ENCODE assay signal across 1 cellular context in the genomic region with DNA sequence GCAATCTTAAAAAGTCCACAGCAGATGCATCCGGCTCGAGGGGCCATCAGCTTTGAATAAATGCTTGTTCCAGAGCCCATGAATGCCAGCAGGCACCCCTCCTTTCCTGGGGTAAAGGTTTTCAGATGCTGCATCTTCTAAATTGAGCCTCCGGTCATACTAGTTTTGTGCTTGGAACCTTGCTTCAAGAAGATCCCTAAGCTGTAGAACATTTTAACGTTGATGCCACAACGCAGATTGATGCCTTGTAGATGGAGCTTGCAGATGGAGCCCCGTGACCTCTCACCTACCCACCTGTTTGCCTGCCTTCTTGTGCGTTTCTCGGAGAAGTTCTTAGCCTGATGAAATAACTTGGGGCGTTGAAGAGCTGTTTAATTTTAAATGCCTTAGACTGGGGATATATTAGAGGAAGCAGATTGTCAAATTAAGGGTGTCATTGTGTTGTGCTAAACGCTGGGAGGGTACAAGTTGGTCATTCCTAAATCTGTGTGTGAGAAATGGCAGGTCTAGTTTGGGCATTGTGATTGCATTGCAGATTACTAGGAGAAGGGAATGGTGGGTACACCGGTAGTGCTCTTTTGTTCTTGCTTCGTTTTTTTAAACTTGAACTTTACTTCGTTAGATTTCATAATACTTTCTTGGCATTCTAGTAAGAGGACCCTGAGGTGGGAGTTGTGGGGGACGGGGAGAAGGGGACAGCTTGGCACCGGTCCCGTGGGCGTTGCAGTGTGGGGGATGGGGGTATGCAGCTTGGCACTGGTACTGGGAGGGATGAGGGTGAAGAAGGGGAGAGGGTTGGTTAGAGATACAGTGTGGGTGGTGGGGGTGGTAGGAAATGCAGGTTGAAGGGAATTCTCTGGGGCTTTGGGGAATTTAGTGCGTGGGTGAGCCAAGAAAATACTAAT.
TF ChIP-seq lines count a peak whose summit lies in the region.

No MANE protein-coding gene starts in this region.

TF ChIP-seq in K562, 482 proteins besides CTCF, POLR2A, EP300 and RAD21 (continued from another document and continues in another):
- TF ChIP-seq, protein P1, sequence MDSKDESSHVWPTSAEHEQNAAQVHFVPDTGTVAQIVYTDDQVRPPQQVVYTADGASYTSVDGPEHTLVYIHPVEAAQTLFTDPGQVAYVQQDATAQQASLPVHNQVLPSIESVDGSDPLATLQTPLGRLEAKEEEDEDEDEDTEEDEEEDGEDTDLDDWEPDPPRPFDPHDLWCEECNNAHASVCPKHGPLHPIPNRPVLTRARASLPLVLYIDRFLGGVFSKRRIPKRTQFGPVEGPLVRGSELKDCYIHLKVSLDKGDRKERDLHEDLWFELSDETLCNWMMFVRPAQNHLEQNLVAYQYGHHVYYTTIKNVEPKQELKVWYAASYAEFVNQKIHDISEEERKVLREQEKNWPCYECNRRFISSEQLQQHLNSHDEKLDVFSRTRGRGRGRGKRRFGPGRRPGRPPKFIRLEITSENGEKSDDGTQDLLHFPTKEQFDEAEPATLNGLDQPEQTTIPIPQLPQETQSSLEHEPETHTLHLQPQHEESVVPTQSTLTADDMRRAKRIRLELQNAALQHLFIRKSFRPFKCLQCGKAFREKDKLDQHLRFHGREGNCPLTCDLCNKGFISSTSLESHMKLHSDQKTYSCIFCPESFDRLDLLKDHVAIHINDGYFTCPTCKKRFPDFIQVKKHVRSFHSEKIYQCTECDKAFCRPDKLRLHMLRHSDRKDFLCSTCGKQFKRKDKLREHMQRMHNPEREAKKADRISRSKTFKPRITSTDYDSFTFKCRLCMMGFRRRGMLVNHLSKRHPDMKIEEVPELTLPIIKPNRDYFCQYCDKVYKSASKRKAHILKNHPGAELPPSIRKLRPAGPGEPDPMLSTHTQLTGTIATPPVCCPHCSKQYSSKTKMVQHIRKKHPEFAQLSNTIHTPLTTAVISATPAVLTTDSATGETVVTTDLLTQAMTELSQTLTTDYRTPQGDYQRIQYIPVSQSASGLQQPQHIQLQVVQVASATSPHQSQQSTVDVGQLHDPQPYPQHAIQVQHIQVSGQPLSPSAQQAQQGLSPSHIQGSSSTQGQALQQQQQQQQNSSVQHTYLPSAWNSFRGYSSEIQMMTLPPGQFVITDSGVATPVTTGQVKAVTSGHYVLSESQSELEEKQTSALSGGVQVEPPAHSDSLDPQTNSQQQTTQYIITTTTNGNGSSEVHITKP (IDR thresholded peaks at IDR 0.05; ENCODE audit: partially characterized antibody): no peak
- no peak for TF ChIP-seq JUNB (CRISPR knock-in tag; conservative IDR thresholded peaks at IDR 0.05)
- TF ChIP-seq, protein P2, sequence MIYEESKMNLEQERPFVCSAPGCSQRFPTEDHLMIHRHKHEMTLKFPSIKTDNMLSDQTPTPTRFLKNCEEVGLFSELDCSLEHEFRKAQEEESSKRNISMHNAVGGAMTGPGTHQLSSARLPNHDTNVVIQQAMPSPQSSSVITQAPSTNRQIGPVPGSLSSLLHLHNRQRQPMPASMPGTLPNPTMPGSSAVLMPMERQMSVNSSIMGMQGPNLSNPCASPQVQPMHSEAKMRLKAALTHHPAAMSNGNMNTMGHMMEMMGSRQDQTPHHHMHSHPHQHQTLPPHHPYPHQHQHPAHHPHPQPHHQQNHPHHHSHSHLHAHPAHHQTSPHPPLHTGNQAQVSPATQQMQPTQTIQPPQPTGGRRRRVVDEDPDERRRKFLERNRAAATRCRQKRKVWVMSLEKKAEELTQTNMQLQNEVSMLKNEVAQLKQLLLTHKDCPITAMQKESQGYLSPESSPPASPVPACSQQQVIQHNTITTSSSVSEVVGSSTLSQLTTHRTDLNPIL (CRISPR knock-in tag; IDR thresholded peaks at IDR 0.05): peak; percentile 62
- TF ChIP-seq, protein P3, sequence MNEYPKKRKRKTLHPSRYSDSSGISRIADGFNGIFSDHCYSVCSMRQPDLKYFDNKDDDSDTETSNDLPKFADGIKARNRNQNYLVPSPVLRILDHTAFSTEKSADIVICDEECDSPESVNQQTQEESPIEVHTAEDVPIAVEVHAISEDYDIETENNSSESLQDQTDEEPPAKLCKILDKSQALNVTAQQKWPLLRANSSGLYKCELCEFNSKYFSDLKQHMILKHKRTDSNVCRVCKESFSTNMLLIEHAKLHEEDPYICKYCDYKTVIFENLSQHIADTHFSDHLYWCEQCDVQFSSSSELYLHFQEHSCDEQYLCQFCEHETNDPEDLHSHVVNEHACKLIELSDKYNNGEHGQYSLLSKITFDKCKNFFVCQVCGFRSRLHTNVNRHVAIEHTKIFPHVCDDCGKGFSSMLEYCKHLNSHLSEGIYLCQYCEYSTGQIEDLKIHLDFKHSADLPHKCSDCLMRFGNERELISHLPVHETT (CRISPR knock-in tag; conservative IDR thresholded peaks at IDR 0.05 in 1 of 2, IDR thresholded peaks at IDR 0.05 in 1 of 2): no peak
- TF ChIP-seq CAMTA2 (CRISPR knock-in tag; conservative IDR thresholded peaks at IDR 0.05): no peak
- TF ChIP-seq GATAD2B (IDR thresholded peaks at IDR 0.05; ENCODE audit: borderline replicate concordance): no peak
- TF ChIP-seq ELF2 (CRISPR knock-in tag; IDR thresholded peaks at IDR 0.05): no peak
- no peak for TF ChIP-seq KLF16 (IDR thresholded peaks at IDR 0.05)
- TF ChIP-seq RBM25 (IDR thresholded peaks at IDR 0.05; ENCODE audit: low read depth, low read length, severe bottlenecking): no peak
- TF ChIP-seq, protein P4, sequence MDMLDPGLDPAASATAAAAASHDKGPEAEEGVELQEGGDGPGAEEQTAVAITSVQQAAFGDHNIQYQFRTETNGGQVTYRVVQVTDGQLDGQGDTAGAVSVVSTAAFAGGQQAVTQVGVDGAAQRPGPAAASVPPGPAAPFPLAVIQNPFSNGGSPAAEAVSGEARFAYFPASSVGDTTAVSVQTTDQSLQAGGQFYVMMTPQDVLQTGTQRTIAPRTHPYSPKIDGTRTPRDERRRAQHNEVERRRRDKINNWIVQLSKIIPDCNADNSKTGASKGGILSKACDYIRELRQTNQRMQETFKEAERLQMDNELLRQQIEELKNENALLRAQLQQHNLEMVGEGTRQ (CRISPR knock-in tag; IDR thresholded peaks at IDR 0.05): no peak
- TF ChIP-seq KAT8 (IDR thresholded peaks at IDR 0.05; ENCODE audit: low read depth): no peak
- no peak for TF ChIP-seq ZNF175 (CRISPR knock-in tag; IDR thresholded peaks at IDR 0.05; ENCODE audit: low read depth)
- TF ChIP-seq MAFG (tag; conservative IDR thresholded peaks at IDR 0.05): no peak
- TF ChIP-seq, protein P5, sequence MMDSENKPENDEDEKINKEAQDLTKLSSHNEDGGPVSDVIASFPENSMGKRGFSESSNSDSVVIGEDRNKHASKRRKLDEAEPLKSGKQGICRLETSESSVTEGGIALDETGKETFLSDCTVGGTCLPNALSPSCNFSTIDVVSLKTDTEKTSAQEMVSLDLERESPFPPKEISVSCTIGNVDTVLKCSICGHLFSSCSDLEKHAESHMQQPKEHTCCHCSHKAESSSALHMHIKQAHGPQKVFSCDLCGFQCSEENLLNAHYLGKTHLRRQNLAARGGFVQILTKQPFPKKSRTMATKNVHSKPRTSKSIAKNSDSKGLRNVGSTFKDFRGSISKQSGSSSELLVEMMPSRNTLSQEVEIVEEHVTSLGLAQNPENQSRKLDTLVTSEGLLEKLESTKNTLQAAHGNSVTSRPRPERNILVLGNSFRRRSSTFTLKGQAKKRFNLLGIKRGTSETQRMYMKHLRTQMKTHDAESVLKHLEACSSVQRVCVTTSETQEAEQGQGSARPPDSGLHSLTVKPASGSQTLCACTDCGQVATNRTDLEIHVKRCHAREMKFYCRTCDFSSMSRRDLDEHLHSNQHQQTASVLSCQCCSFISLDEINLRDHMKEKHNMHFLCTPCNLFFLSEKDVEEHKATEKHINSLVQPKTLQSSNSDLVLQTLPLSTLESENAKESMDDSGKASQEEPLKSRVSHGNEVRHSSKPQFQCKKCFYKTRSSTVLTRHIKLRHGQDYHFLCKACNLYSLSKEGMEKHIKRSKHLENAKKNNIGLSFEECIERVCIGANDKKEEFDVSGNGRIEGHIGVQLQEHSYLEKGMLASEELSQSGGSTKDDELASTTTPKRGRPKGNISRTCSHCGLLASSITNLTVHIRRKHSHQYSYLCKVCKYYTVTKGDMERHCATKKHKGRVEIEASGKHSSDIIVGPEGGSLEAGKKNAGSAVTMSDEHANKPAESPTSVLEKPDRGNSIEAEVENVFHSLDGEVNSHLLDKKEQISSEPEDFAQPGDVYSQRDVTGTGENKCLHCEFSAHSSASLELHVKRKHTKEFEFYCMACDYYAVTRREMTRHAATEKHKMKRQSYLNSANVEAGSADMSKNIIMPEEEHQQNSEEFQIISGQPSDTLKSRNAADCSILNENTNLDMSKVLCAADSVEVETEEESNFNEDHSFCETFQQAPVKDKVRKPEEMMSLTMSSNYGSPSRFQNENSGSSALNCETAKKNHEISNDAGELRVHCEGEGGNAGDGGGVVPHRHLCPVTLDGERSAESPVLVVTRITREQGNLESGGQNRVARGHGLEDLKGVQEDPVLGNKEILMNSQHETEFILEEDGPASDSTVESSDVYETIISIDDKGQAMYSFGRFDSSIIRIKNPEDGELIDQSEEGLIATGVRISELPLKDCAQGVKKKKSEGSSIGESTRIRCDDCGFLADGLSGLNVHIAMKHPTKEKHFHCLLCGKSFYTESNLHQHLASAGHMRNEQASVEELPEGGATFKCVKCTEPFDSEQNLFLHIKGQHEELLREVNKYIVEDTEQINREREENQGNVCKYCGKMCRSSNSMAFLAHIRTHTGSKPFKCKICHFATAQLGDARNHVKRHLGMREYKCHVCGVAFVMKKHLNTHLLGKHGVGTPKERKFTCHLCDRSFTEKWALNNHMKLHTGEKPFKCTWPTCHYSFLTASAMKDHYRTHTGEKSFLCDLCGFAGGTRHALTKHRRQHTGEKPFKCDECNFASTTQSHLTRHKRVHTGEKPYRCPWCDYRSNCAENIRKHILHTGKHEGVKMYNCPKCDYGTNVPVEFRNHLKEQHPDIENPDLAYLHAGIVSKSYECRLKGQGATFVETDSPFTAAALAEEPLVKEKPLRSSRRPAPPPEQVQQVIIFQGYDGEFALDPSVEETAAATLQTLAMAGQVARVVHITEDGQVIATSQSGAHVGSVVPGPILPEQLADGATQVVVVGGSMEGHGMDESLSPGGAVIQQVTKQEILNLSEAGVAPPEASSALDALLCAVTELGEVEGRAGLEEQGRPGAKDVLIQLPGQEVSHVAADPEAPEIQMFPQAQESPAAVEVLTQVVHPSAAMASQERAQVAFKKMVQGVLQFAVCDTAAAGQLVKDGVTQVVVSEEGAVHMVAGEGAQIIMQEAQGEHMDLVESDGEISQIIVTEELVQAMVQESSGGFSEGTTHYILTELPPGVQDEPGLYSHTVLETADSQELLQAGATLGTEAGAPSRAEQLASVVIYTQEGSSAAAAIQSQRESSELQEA (IDR thresholded peaks at IDR 0.05; ENCODE audit: low read depth): no peak
- no peak for TF ChIP-seq RBBP5 (IDR thresholded peaks at IDR 0.05; ENCODE audit: borderline replicate concordance, insufficient read depth, low read length, poor library complexity, severe bottlenecking)
- TF ChIP-seq KDM1A (IDR thresholded peaks at IDR 0.05): no peak
- TF ChIP-seq, protein P6, sequence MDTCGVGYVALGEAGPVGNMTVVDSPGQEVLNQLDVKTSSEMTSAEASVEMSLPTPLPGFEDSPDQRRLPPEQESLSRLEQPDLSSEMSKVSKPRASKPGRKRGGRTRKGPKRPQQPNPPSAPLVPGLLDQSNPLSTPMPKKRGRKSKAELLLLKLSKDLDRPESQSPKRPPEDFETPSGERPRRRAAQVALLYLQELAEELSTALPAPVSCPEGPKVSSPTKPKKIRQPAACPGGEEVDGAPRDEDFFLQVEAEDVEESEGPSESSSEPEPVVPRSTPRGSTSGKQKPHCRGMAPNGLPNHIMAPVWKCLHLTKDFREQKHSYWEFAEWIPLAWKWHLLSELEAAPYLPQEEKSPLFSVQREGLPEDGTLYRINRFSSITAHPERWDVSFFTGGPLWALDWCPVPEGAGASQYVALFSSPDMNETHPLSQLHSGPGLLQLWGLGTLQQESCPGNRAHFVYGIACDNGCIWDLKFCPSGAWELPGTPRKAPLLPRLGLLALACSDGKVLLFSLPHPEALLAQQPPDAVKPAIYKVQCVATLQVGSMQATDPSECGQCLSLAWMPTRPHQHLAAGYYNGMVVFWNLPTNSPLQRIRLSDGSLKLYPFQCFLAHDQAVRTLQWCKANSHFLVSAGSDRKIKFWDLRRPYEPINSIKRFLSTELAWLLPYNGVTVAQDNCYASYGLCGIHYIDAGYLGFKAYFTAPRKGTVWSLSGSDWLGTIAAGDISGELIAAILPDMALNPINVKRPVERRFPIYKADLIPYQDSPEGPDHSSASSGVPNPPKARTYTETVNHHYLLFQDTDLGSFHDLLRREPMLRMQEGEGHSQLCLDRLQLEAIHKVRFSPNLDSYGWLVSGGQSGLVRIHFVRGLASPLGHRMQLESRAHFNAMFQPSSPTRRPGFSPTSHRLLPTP (IDR thresholded peaks at IDR 0.05; ENCODE audit: borderline replicate concordance, extremely low read depth, insufficient read length): no peak
- peak; percentile 97 for TF ChIP-seq CHD1 (IDR thresholded peaks at IDR 0.05; ENCODE audit: low read length)
- TF ChIP-seq ZFP1 (CRISPR knock-in tag; IDR thresholded peaks at IDR 0.05): no peak
- peak; percentile 23; the same call in 1 of the 2 replicates for TF ChIP-seq MAFF (IDR thresholded peaks at IDR 0.05; ENCODE audit: low read length)
- TF ChIP-seq, protein P7, sequence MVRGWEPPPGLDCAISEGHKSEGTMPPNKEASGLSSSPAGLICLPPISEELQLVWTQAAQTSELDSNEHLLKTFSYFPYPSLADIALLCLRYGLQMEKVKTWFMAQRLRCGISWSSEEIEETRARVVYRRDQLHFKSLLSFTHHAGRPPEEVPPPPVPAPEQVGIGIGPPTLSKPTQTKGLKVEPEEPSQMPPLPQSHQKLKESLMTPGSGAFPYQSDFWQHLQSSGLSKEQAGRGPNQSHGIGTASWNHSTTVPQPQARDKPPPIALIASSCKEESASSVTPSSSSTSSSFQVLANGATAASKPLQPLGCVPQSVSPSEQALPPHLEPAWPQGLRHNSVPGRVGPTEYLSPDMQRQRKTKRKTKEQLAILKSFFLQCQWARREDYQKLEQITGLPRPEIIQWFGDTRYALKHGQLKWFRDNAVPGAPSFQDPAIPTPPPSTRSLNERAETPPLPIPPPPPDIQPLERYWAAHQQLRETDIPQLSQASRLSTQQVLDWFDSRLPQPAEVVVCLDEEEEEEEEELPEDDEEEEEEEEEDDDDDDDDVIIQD (CRISPR knock-in tag; IDR thresholded peaks at IDR 0.05): no peak
- no peak for TF ChIP-seq ZNF695 (CRISPR knock-in tag; IDR thresholded peaks at IDR 0.05)
- no peak for TF ChIP-seq RFX7 (CRISPR knock-in tag; IDR thresholded peaks at IDR 0.05)
- no peak for TF ChIP-seq GATA2 (CRISPR knock-in tag; IDR thresholded peaks at IDR 0.05)
- TF ChIP-seq C11orf30 (IDR thresholded peaks at IDR 0.05; ENCODE audit: low read depth): no peak
- TF ChIP-seq CEBPB (tag; IDR thresholded peaks at IDR 0.05): no peak
- TF ChIP-seq, protein P8, sequence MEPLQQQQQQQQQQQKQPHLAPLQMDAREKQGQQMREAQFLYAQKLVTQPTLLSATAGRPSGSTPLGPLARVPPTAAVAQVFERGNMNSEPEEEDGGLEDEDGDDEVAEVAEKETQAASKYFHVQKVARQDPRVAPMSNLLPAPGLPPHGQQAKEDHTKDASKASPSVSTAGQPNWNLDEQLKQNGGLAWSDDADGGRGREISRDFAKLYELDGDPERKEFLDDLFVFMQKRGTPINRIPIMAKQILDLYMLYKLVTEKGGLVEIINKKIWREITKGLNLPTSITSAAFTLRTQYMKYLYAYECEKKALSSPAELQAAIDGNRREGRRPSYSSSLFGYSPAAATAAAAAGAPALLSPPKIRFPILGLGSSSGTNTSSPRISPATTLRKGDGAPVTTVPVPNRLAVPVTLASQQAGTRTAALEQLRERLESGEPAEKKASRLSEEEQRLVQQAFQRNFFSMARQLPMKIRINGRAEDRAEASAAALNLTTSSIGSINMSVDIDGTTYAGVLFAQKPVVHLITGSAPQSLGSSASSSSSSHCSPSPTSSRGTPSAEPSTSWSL (CRISPR knock-in tag; IDR thresholded peaks at IDR 0.05; ENCODE audit: borderline replicate concordance): no peak
- TF ChIP-seq CBX3 (IDR thresholded peaks at IDR 0.05; ENCODE audit: borderline replicate concordance in 1 of 2, low read length in 2 of 2): 0 out of 3 replicates have a peak, but pooled peaks of 1 of the 2 experiments have one; percentile 49
- TF ChIP-seq ETV6 (IDR thresholded peaks at IDR 0.05; ENCODE audit: borderline replicate concordance in 1 of 2, low read depth in 2 of 2, low read length in 1 of 2): 0 out of 4 replicates have a peak, but pooled peaks of 1 of the 2 experiments have one; percentile 50
- 0 out of 2 replicates have a peak, but pooled peaks have one; percentile 70 for TF ChIP-seq ETV6 (CRISPR knock-in tag; IDR thresholded peaks at IDR 0.05; ENCODE audit: borderline replicate concordance)
